In the genomic region with DNA sequence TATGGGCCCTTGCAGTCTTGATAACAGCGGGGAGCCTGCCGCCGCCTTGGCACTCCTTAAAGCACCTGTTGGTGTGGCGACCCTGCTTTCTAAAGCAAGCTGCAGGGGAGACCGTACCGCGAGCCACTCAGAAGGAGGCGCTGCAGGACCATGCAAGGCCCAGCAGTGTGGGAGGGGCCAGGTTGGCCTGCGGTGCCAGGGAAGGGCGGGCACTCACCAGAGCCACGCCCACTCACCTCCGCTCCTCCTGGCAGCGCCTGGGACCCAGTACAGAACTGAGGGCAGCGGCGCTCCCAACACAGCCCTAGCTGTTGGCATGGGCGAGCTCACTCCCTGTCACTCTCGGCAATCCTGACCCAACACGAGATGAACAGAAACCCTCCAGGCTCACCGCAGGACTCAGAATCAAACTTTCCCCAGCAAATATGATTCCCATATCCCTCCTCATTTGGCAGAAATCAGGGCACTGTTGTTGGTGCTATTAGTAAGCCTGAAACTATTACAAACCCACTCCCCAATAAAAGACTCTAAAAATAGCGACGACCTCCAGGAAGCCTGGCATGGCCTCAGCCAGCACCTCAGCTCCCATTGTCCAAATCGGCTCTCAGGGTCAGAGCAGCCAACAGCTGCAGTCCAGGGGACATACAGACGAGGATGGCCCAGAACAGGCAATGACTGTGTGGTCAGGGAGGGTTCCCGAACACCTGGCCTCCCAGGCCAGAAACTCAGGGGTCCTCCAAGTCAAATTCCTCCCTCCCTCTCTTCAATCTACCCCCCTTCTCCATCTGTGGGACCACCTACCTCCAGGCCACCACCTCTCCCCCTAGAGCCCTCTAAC, we compare ENCODE assay signal across 2 cellular contexts.
TF ChIP-seq lines count a peak whose summit lies in the region.

No MANE protein-coding gene starts in this region.

TF ChIP-seq in WTC11, 78 proteins besides CTCF, POLR2A, EP300 and RAD21 (continued from another document):
- TF ChIP-seq KAT7 (CRISPR knock-in tag; IDR thresholded peaks at IDR 0.05; ENCODE audit: borderline replicate concordance) (no peak), FOXK1 (CRISPR knock-in tag; IDR thresholded peaks at IDR 0.05) (no peak), ZBTB43 (CRISPR knock-in tag; IDR thresholded peaks at IDR 0.05) (no peak), FOXP4 (CRISPR knock-in tag; IDR thresholded peaks at IDR 0.05) (no peak)
- TF ChIP-seq, protein P1, sequence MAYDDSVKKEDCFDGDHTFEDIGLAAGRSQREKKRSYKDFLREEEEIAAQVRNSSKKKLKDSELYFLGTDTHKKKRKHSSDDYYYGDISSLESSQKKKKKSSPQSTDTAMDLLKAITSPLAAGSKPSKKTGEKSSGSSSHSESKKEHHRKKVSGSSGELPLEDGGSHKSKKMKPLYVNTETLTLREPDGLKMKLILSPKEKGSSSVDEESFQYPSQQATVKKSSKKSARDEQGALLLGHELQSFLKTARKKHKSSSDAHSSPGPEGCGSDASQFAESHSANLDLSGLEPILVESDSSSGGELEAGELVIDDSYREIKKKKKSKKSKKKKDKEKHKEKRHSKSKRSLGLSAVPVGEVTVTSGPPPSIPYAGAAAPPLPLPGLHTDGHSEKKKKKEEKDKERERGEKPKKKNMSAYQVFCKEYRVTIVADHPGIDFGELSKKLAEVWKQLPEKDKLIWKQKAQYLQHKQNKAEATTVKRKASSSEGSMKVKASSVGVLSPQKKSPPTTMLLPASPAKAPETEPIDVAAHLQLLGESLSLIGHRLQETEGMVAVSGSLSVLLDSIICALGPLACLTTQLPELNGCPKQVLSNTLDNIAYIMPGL (CRISPR knock-in tag; IDR thresholded peaks at IDR 0.05): peak; percentile 52; the same call in 1 of the 2 replicates

TF ChIP-seq in liver, 16 proteins besides CTCF, POLR2A, EP300 and RAD21 (continued from another document):
- TF ChIP-seq, protein P2, sequence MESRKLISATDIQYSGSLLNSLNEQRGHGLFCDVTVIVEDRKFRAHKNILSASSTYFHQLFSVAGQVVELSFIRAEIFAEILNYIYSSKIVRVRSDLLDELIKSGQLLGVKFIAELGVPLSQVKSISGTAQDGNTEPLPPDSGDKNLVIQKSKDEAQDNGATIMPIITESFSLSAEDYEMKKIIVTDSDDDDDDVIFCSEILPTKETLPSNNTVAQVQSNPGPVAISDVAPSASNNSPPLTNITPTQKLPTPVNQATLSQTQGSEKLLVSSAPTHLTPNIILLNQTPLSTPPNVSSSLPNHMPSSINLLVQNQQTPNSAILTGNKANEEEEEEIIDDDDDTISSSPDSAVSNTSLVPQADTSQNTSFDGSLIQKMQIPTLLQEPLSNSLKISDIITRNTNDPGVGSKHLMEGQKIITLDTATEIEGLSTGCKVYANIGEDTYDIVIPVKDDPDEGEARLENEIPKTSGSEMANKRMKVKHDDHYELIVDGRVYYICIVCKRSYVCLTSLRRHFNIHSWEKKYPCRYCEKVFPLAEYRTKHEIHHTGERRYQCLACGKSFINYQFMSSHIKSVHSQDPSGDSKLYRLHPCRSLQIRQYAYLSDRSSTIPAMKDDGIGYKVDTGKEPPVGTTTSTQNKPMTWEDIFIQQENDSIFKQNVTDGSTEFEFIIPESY (IDR thresholded peaks at IDR 0.05): no peak
- TF ChIP-seq HNF4A (conservative IDR thresholded peaks at IDR 0.05) (peak; percentile 21 to 22), NR2F2 (IDR thresholded peaks at IDR 0.05) (no peak), JUND (IDR thresholded peaks at IDR 0.05) (no peak), MAX (IDR thresholded peaks at IDR 0.05) (no peak), EGR1 (IDR thresholded peaks at IDR 0.05; ENCODE audit: low read depth in 2 of 2) (no peak)
